In the genomic region with DNA sequence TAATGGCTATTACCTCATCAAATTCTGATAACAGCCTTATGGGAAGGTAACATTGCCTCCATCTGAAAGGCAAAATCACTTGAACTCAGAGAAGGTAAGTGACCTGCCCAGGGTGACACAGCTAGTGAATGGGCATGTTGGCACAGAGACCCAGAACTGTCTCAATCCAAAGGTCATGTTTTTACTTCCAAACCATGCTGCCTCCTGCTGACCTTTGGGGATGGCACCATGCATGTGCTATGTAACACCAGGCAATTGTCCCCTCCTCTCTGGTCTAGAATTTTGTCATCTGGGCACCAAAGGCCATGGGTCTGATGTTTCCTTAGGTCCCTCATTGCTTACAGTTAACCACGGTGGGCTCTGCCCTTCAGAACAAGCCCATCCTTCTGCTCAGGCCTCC, we compare ENCODE assay signal across 27 cellular contexts.
"Had no signal": no experiment of that assay in that cellular context is flagged by ENCODE, and none has a peak within 500 bp of the region (broad histone marks: within the 10 kb centered on the region; RNA-seq: fewer than 3 reads in every experiment).

No MANE protein-coding gene starts in this region.

- DNase-seq: heart left ventricle; hypothalamus; immature natural killer cell; kidney; left colon; left ventricle myocardium inferior; lower lobe of right lung; mammary epithelial cell; mesendoderm; naive B cell; natural killer cell; nephron progenitor cell; ovary; stimulated activated CD4-positive, alpha-beta T cell treated with anti-CD3 and anti-CD28 coated beads, Interleukin-12 subunit alpha, Interleukin-12 subunit beta, amount 100 ng/mL, for 4 hours; stimulated activated CD4-positive, alpha-beta T cell treated with anti-CD3 and anti-CD28 coated beads, Interleukin-15, amount 100 ng/mL, for 24 hours; stimulated activated CD4-positive, alpha-beta T cell treated with anti-CD3 and anti-CD28 coated beads, Interleukin-2, amount 100 ng/mL, for 24 hours; stimulated activated CD4-positive, alpha-beta T cell treated with anti-CD3 and anti-CD28 coated beads, Interleukin-4, amount 100 ng/mL, for 1 hour; stimulated activated naive B cell treated with anti-CD40 and anti-IgM and Interleukin-4, amounts not matched to agents 10 μg/mL and 1 μg/mL and 100 μg/mL, for 72 hours; stimulated activated naive CD8-positive, alpha-beta T cell treated with anti-CD3 and anti-CD28 coated beads, Interleukin-15, Interleukin-2, amounts not matched to agents 100 U/mL and 50 U/mL, for 24 hours; substantia nigra had no signal

- H3K27me3 ChIP-seq: heart left ventricle, ovary, right atrium auricular region, tibial nerve, vagina had no signal

- H3K4me2 ChIP-seq: neural progenitor cell had no signal

- H3K4me1 ChIP-seq: left ventricle myocardium inferior, lower lobe of right lung, neural progenitor cell, vagina had no signal

- H3K27ac ChIP-seq: heart left ventricle, left ventricle myocardium inferior, lower lobe of right lung, neural progenitor cell, ovary, right atrium auricular region, skin epidermis, tibial nerve had no signal

- H3K9ac ChIP-seq: neural progenitor cell had no signal

- H3K4me3 ChIP-seq: heart left ventricle, left ventricle myocardium inferior, lower lobe of right lung, neural progenitor cell, ovary, right atrium auricular region, skin epidermis, tibial nerve, vagina had no signal

- FAIRE-seq: islet of Langerhans, kidney had no signal

- ATAC-seq: heart left ventricle; left colon; lower lobe of right lung; natural killer cell; sciatic nerve; stimulated activated naive B cell treated with anti-CD40 and anti-IgM and Interleukin-4, amounts not matched to agents 10 μg/mL and 1 μg/mL and 100 μg/mL, for 72 hours; stimulated activated naive CD8-positive, alpha-beta T cell treated with anti-CD3 and anti-CD28 coated beads, Interleukin-15, Interleukin-2, amounts not matched to agents 100 U/mL and 50 U/mL, for 24 hours had no signal

- H3K36me3 ChIP-seq: heart left ventricle, left ventricle myocardium inferior, lower lobe of right lung, neural progenitor cell, ovary, right atrium auricular region, tibial nerve, vagina had no signal

- H3K9me3 ChIP-seq: heart left ventricle, left ventricle myocardium inferior, lower lobe of right lung, ovary, right atrium auricular region, tibial nerve, vagina had no signal

- H2AFZ ChIP-seq: neural progenitor cell had no signal
